ENCODE assay signal across 8 cellular contexts in genomic region chr9:124939944-124940343, GRCh38. TPM values are rescaled to one million over a fixed set of nuclear protein-coding genes. Genes with fewer than 3 reads are reported as not detected.
DNase-seq lines count a peak whose midpoint lies in the region; ATAC-seq, FAIRE-seq and TF ChIP-seq lines count a peak whose summit lies in the region.

No MANE protein-coding gene starts in this region.

- intact Hi-C loops in Right ventricle myocardium superior (cut with DNase I): loop anchor here (5.0 kb wide), 1 partner anchor 202 kb away; the partner anchor contains the start of gene SCAI
- intact Hi-C loops in aorta (cut with DNase I): loop anchor here (2.0 to 5.0 kb wide), 5 partner anchors 68 to 302 kb away; partner anchors contain the start of genes HSPA5 (in 1 of the 2), RABEPK (in 1 of the 2) and SCAI (in 1 of the 2)

- DNase-seq in right atrium auricular region (ENCODE audit: low spot score) (no peak), Right ventricle myocardium superior (no peak), bronchial epithelial cell (ENCODE audit: low read depth) (no peak), aorta (no peak), MV-4-11 (lab: John Stamatoyannopoulos, UW) (no peak)

- H3K27ac ChIP-seq in right atrium auricular region (peak overlapping the region; percentile 95 to 96), aorta (ENCODE audit: low read depth in 1 of 2, low read length in 2 of 2) (peak overlapping the region in 1 of 2 donors; percentile 95)

- H3K36me3 ChIP-seq in right atrium auricular region (peaks cover 7% of the 10 kb centered on the region), bronchial epithelial cell (ENCODE audit: control insufficient read depth, insufficient read depth, low read length) (peaks cover 3% of the 10 kb centered on the region), aorta (ENCODE audit: control insufficient read depth in 1 of 2, insufficient read depth in 2 of 2, low read length in 1 of 2) (no peaks in the 10 kb centered on the region)

- H3K9me3 ChIP-seq in right atrium auricular region (no peaks in the 10 kb centered on the region), mononuclear cell (ENCODE audit: low read depth, low read length) (no peaks in the 10 kb centered on the region), aorta (ENCODE audit: control insufficient read depth, low read length) (no peaks in the 10 kb centered on the region)

- no peaks in the 10 kb centered on the region for H3K27me3 ChIP-seq in right atrium auricular region
- H3K27me3 ChIP-seq in bronchial epithelial cell (ENCODE audit: control insufficient read depth, insufficient read depth, low read length): no peaks in the 10 kb centered on the region
- no peaks in the 10 kb centered on the region for H3K27me3 ChIP-seq in mononuclear cell (ENCODE audit: insufficient read depth, low read length)
- H3K27me3 ChIP-seq in aorta (ENCODE audit: control insufficient read depth in 1 of 2, insufficient read depth in 2 of 2, low read length in 1 of 2): no peaks in the 10 kb centered on the region

- H3K4me3 ChIP-seq in right atrium auricular region (peak overlapping the region; percentile 87 to 89), bronchial epithelial cell (ENCODE audit: low read depth, low read length) (peak overlapping the region; percentile 62), mononuclear cell (ENCODE audit: low read length) (peak overlapping the region; percentile 81), aorta (ENCODE audit: low read length in 2 of 2) (peak overlapping the region; percentile 64 to 87)

- FAIRE-seq in bronchial epithelial cell (lab: Jason Lieb, UNC): no peak

- no peak for ATAC-seq in Right ventricle myocardium superior (ENCODE audit: poor library complexity)
- ATAC-seq in aorta (ENCODE audit: low FRiP score): no peak
- ATAC-seq in GM19324 (IDR thresholded peaks at IDR 0.05; ENCODE audit: low FRiP score, unreplicated experiment): no peak
- no peak for ATAC-seq in GM18909 (IDR thresholded peaks at IDR 0.05; ENCODE audit: poor library complexity, unreplicated experiment)

- TF ChIP-seq CTCF in right atrium auricular region (IDR thresholded peaks at IDR 0.05) (no peak), bronchial epithelial cell (IDR thresholded peaks at IDR 0.05; ENCODE audit: insufficient read depth, low read length, severe bottlenecking) (no peak)

- peaks cover 0 to 17% of the 10 kb centered on the region in 2 donors for H3K4me1 ChIP-seq in right atrium auricular region
- peaks cover 20% of the 10 kb centered on the region for H3K4me1 ChIP-seq in mononuclear cell (ENCODE audit: insufficient read depth, low read length)
- H3K4me1 ChIP-seq in aorta (ENCODE audit: control insufficient read depth in 1 of 2, insufficient read depth in 2 of 2, low read length in 2 of 2): no peaks in the 10 kb centered on the region

RNA-seq across cellular contexts. Expression of gene GOLGA1, which starts 0.9 kb away (rescaled TPM):
- total RNA-seq in right atrium auricular region (10 to 100 TPM; 12.8 to 17.2 TPM), Right ventricle myocardium superior (16.1 TPM), bronchial epithelial cell (7.9 and 9.7 TPM in 2 replicates), mononuclear cell (8.5 TPM), aorta (10 to 100 TPM; 15.0 to 20.4 TPM)
- 10 to 100 TPM in 1 of 2 donors, 1 to 10 TPM in 1; 7.9 to 11.5 TPM for polyA plus RNA-seq in aorta
